ENCODE assay signal across 13 cellular contexts in genomic region chr16:89842471-89843408, GRCh38. TPM values are rescaled to one million over a fixed set of nuclear protein-coding genes. Genes with fewer than 3 reads are reported as not detected.
DNase-seq lines count a peak whose midpoint lies in the region; ATAC-seq, FAIRE-seq and TF ChIP-seq lines count a peak whose summit lies in the region.
"Had no signal": no experiment of that assay in that cellular context is flagged by ENCODE, and none has a peak within 500 bp of the region (broad histone marks: within the 10 kb centered on the region; RNA-seq: fewer than 3 reads in every experiment).

No MANE protein-coding gene starts in this region.

- H4K20me1 ChIP-seq in HepG2 (ENCODE audit: insufficient read depth, low read length) = no peaks in the 10 kb centered on the region

- H3K9me3 ChIP-seq in HepG2 (ENCODE audit: low read length) = no peaks in the 10 kb centered on the region
- no peaks in the 10 kb centered on the region for H3K9me3 ChIP-seq in right lobe of liver
- H3K9me3 ChIP-seq: adrenal gland; BLaER1 treated with 17β-estradiol and CSF1 and Interleukin-3, amounts not matched to agents 10 nM and 100 nM; lower lobe of right lung had no signal

- BruUV-seq in HepG2 (replicated peaks; lab: Mats Ljungman, UMichigan) = no TSS peak

- peak overlapping the region; percentile 80 for H3K4me2 ChIP-seq in HepG2 (ENCODE audit: low read depth, low read length)

- CTCF ChIA-PET in HepG2 (lab: Yijun Ruan, JAX; ENCODE audit: low intra/inter-chr PET ratio, low total read pairs) = no interaction called here
- CTCF ChIA-PET in RWPE1 (lab: Yijun Ruan, JAX) = interaction anchor here (1.1 kb wide), 1 partner anchor 18 kb away, joined by 6 read pairs; no protein-coding TSS in a partner anchor

- H3K79me2 ChIP-seq in HepG2 (ENCODE audit: insufficient read depth, low read length) = no peaks in the 10 kb centered on the region

- no peak for FAIRE-seq in HepG2 (lab: Jason Lieb, UNC)

- ATAC-seq in HepG2 (peak; percentile 60), right lobe of liver (no peak)
- ATAC-seq: lower lobe of right lung had no signal

- TF ChIP-seq EP300 in HepG2 (IDR thresholded peaks at IDR 0.05; ENCODE audit: low read depth in 2 of 2, low read length in 2 of 2) = no peak
- TF ChIP-seq EP300 in HepG2 (CRISPR knock-in tag; IDR thresholded peaks at IDR 0.05; ENCODE audit: borderline replicate concordance) = no peak

- no peak for TF ChIP-seq RAD21 in HepG2 (CRISPR knock-in tag; IDR thresholded peaks at IDR 0.05)

- POLR2A ChIA-PET in HepG2 (lab: Yijun Ruan, JAX) = interaction anchor here (0.5 to 3.2 kb wide), 7 partner anchors 13 to 79 kb away, joined by 3 to 14 read pairs (median 6); partner anchors contain the start of genes FANCA, TCF25 and TUBB3
- POLR2A ChIA-PET in RWPE1 (lab: Yijun Ruan, JAX; ENCODE audit: low non-redundant PET) = no interaction called here

- TF ChIP-seq POLR2A in HepG2 (IDR thresholded peaks at IDR 0.05; ENCODE audit: insufficient read depth in 1 of 2, low read depth in 2 of 2, low read length in 2 of 2) = no peak; a peak in 1 of 4 replicates
- TF ChIP-seq POLR2A in right lobe of liver (IDR thresholded peaks at IDR 0.05) = no peak

- H3K27me3 ChIP-seq in HepG2 (ENCODE audit: control insufficient read depth in 1 of 2, insufficient read depth in 2 of 2, low read length in 2 of 2) (no peaks in the 10 kb centered on the region), right lobe of liver (no peaks in the 10 kb centered on the region)
- H3K27me3 ChIP-seq: adrenal gland; BLaER1 treated with 17β-estradiol and CSF1 and Interleukin-3, amounts not matched to agents 10 nM and 100 nM had no signal

- H3K4me1 ChIP-seq in HepG2 (ENCODE audit: insufficient read depth, low read length) (peaks cover 43% of the 10 kb centered on the region), right lobe of liver (peaks cover 0 to 9% (median 0%) of the 10 kb centered on the region in 4 donors)
- H3K4me1 ChIP-seq: adrenal gland had no signal

- 27% methylated on average over 23 of the region's 26 CpGs for WGBS in HepG2 (ENCODE audit: low lambda C conversion rate)
- 88% methylated on average over 11 of the region's 26 CpGs for WGBS in right lobe of liver (ENCODE audit: insufficient coverage, low coverage, low lambda C conversion rate, missing lambda C conversion rate)

- TF ChIP-seq CTCF in HepG2 (CRISPR knock-in tag; IDR thresholded peaks at IDR 0.05) = no peak; the same call in 1 of the 2 replicates
- TF ChIP-seq CTCF in right lobe of liver (IDR thresholded peaks at IDR 0.05) = no peak
- no peak for TF ChIP-seq CTCF in RWPE1 (conservative IDR thresholded peaks at IDR 0.05; ENCODE audit: low read depth)
- TF ChIP-seq CTCF in fibroblast of villous mesenchyme (IDR thresholded peaks at IDR 0.05; ENCODE audit: insufficient read depth, low read depth, low read length) = no peak

- peaks cover 0 to 1% of the 10 kb centered on the region in 2 experiments; a peak in 2 of 5 replicates for H3K36me3 ChIP-seq in HepG2 (replicated peaks in 1 of 2; ENCODE audit: control insufficient read depth in 1 of 2, insufficient read depth in 2 of 2, low read length in 2 of 2)
- H3K36me3 ChIP-seq in right lobe of liver = no peaks in the 10 kb centered on the region
- H3K36me3 ChIP-seq: adrenal gland; BLaER1 treated with 17β-estradiol and CSF1 and Interleukin-3, amounts not matched to agents 10 nM and 100 nM; lower lobe of right lung had no signal

- DNase-seq in HepG2 (ENCODE audit: low spot score) (peak; percentile 87), right lobe of liver (no peak), RWPE1 (ENCODE audit: low spot score) (no peak), fibroblast of villous mesenchyme (ENCODE audit: low read depth) (peak; percentile 58), SK-N-DZ (ENCODE audit: low spot score) (no peak), GOT3 (lab: John Stamatoyannopoulos, UW) (no peak), NCI-H69 (lab: John Stamatoyannopoulos, UW) (no peak)
- DNase-seq in NK-92 treated with Interleukin-12 subunit alpha and Interleukin-12 subunit beta, amount 100 ng/mL, for 24 hours (lab: John Stamatoyannopoulos, UW) = no peak
- DNase-seq: adrenal gland, erythroblast, lower lobe of right lung, NCI-H2171 had no signal

- intact Hi-C loops in HepG2 (cut with micrococcal nuclease; ENCODE audit: unreplicated experiment) (no loop called here), right lobe of liver (cut with DNase I) (no loop called here)

- in situ Hi-C loops in HepG2 (cut with HindIII; ENCODE audit: extremely low pct_ligation_motif_present, low pct_unique_long_range_greater_than_20kb) = no loop called here

- H3K9ac ChIP-seq in HepG2 (ENCODE audit: insufficient read depth, low read depth, low read length) = peak overlapping the region; percentile 61
- H3K9ac ChIP-seq: BLaER1 treated with 17β-estradiol and CSF1 and Interleukin-3, amounts not matched to agents 10 nM and 100 nM had no signal

- H3K27ac ChIP-seq in HepG2 (ENCODE audit: extremely low read length, insufficient read depth, low read length) (peak overlapping the region; percentile 47), right lobe of liver (no peak overlapping the region), RWPE1 (0 out of 2 replicates have a peak overlapping the region, but pooled peaks have one; percentile 19)
- H3K27ac ChIP-seq: adrenal gland; BLaER1 treated with 17β-estradiol and CSF1 and Interleukin-3, amounts not matched to agents 10 nM and 100 nM; lower lobe of right lung had no signal

- peak overlapping the region; percentile 14 to 42 (median 16); a peak in 5 of 6 replicates for H3K4me3 ChIP-seq in HepG2 (replicated peaks in 1 of 3; ENCODE audit: insufficient read depth in 1 of 3, low read depth in 2 of 3, low read length in 3 of 3)
- no peak overlapping the region for H3K4me3 ChIP-seq in right lobe of liver
- no peak overlapping the region for H3K4me3 ChIP-seq in fibroblast of villous mesenchyme (ENCODE audit: low read depth, low read length)
- H3K4me3 ChIP-seq: adrenal gland; BLaER1 treated with 17β-estradiol and CSF1 and Interleukin-3, amounts not matched to agents 10 nM and 100 nM; lower lobe of right lung had no signal

- no peak overlapping the region for H2AFZ ChIP-seq in HepG2 (ENCODE audit: low read length)

RNA-seq across cellular contexts. Expression of gene SPIRE2, which starts 14.5 kb away (rescaled TPM):
- total RNA-seq in HepG2 (2016; rRNA removed; fragmentation: Illumina TruSeq; extraction: Trizol) (7.6 and 13.3 TPM in 2 replicates), right lobe of liver (1 to 10 TPM; 4.8 to 7.8 (median 6.1) TPM), fibroblast of villous mesenchyme (3.5 and 3.9 TPM in 2 replicates)
- 7.4 and 7.6 TPM in 2 replicates for total RNA-seq in HepG2 (2016; cell fraction: cytosol; rRNA removed; fragmentation: Illumina TruSeq; extraction: Trizol; ENCODE audit: low read depth)
- 6.9 and 15.0 TPM in 2 replicates for total RNA-seq in HepG2 (2016; cell fraction: insoluble cytoplasmic fraction; rRNA removed; fragmentation: Illumina TruSeq; extraction: Trizol)
- 13.7 and 13.8 TPM in 2 replicates for total RNA-seq in HepG2 (2016; cell fraction: membrane; rRNA removed; fragmentation: Illumina TruSeq; extraction: Trizol)
- 16.9 and 26.9 TPM in 2 replicates for total RNA-seq in HepG2 (2016; cell fraction: nucleus; rRNA removed; fragmentation: Illumina TruSeq; extraction: Trizol)
- polyA plus RNA-seq in HepG2 (2011; rRNA removed) = 37.5 and 55.7 TPM in 2 replicates
- 29.8 and 35.9 TPM in 2 replicates for polyA plus RNA-seq in HepG2 (2011; cell fraction: cytosol; rRNA removed)
- polyA plus RNA-seq in HepG2 (2011; cell fraction: nucleus; rRNA removed) = 186 and 193 TPM in 2 replicates
- 30.1 and 41.7 TPM in 2 replicates for polyA plus RNA-seq in HepG2 (2012)
- 5.5 and 5.7 TPM in 2 replicates for polyA plus RNA-seq in HepG2 (2016; cell fraction: cytosol; fragmentation: Illumina TruSeq; extraction: Trizol; ENCODE audit: low read depth)
- polyA plus RNA-seq in HepG2 (2016; cell fraction: insoluble cytoplasmic fraction; fragmentation: Illumina TruSeq; extraction: Trizol; ENCODE audit: low read depth) = 9.8 and 12.7 TPM in 2 replicates
- polyA plus RNA-seq in HepG2 (2016; cell fraction: membrane; fragmentation: Illumina TruSeq; extraction: Trizol; ENCODE audit: low read depth) = 11.2 and 11.5 TPM in 2 replicates
- polyA plus RNA-seq in HepG2 (2016; cell fraction: nucleus; fragmentation: Illumina TruSeq; extraction: Trizol; ENCODE audit: insufficient read depth, low read depth) = 72.0 and 77.2 TPM in 2 replicates
- 39.8 and 51.7 TPM in 2 replicates for polyA minus RNA-seq in HepG2 (2011; rRNA and poly(A)+ RNA removed; ENCODE audit: low replicate concordance)
- 21.2 and 22.1 TPM in 2 replicates for polyA minus RNA-seq in HepG2 (2011; cell fraction: cytosol; rRNA and poly(A)+ RNA removed)
- 47.1 and 54.0 TPM in 2 replicates for polyA minus RNA-seq in HepG2 (2011; cell fraction: nucleus; rRNA and poly(A)+ RNA removed)
- 32.1 and 39.3 TPM in 2 replicates for polyA plus RNA-seq in SK-N-DZ (2014; cell fraction: cytosol; rRNA removed)
- polyA plus RNA-seq in SK-N-DZ (2014; cell fraction: nucleus; rRNA removed) = 117 and 125 TPM in 2 replicates

RNA-seq across cellular contexts. Expression of gene FANCA, which starts 26.3 kb away (rescaled TPM):
- total RNA-seq in HepG2 (2016; rRNA removed; fragmentation: Illumina TruSeq; extraction: Trizol) = 45.7 and 106 TPM in 2 replicates
- total RNA-seq in HepG2 (2016; cell fraction: cytosol; rRNA removed; fragmentation: Illumina TruSeq; extraction: Trizol; ENCODE audit: low read depth) = 46.6 and 48.3 TPM in 2 replicates
- total RNA-seq in HepG2 (2016; cell fraction: insoluble cytoplasmic fraction; rRNA removed; fragmentation: Illumina TruSeq; extraction: Trizol) = 43.7 and 101 TPM in 2 replicates
- total RNA-seq in HepG2 (2016; cell fraction: membrane; rRNA removed; fragmentation: Illumina TruSeq; extraction: Trizol) = 27.1 and 30.3 TPM in 2 replicates
- 179 and 193 TPM in 2 replicates for total RNA-seq in HepG2 (2016; cell fraction: nucleus; rRNA removed; fragmentation: Illumina TruSeq; extraction: Trizol)
- 77.9 and 88.0 TPM in 2 replicates for polyA plus RNA-seq in HepG2 (2011; rRNA removed)
- 20.9 and 33.5 TPM in 2 replicates for polyA plus RNA-seq in HepG2 (2011; cell fraction: cytosol; rRNA removed)
- polyA plus RNA-seq in HepG2 (2011; cell fraction: nucleus; rRNA removed) = 552 and 945 TPM in 2 replicates
- 51.2 and 57.6 TPM in 2 replicates for polyA plus RNA-seq in HepG2 (2012)
- polyA plus RNA-seq in HepG2 (2016; cell fraction: cytosol; fragmentation: Illumina TruSeq; extraction: Trizol; ENCODE audit: low read depth) = 6.7 and 7.8 TPM in 2 replicates
- 40.2 and 46.3 TPM in 2 replicates for polyA plus RNA-seq in HepG2 (2016; cell fraction: insoluble cytoplasmic fraction; fragmentation: Illumina TruSeq; extraction: Trizol; ENCODE audit: low read depth)
- 13.5 and 16.8 TPM in 2 replicates for polyA plus RNA-seq in HepG2 (2016; cell fraction: membrane; fragmentation: Illumina TruSeq; extraction: Trizol; ENCODE audit: low read depth)
- 471 and 532 TPM in 2 replicates for polyA plus RNA-seq in HepG2 (2016; cell fraction: nucleus; fragmentation: Illumina TruSeq; extraction: Trizol; ENCODE audit: insufficient read depth, low read depth)
- polyA minus RNA-seq in HepG2 (2011; rRNA and poly(A)+ RNA removed; ENCODE audit: low replicate concordance) = 118 and 216 TPM in 2 replicates
- 14.8 and 19.6 TPM in 2 replicates for polyA minus RNA-seq in HepG2 (2011; cell fraction: cytosol; rRNA and poly(A)+ RNA removed)
- polyA minus RNA-seq in HepG2 (2011; cell fraction: nucleus; rRNA and poly(A)+ RNA removed) = 151 and 196 TPM in 2 replicates
- 10 to 100 TPM in 1 of 6 experiments, 1 to 10 TPM in 5; 4.5 to 12.7 (median 8.3) TPM for total RNA-seq in right lobe of liver
- 21.9 and 22.0 TPM in 2 replicates for total RNA-seq in fibroblast of villous mesenchyme
- 104 and 130 TPM in 2 replicates for polyA plus RNA-seq in SK-N-DZ (2014; cell fraction: cytosol; rRNA removed)
- polyA plus RNA-seq in SK-N-DZ (2014; cell fraction: nucleus; rRNA removed) = 682 and 973 TPM in 2 replicates

RNA-seq across cellular contexts. Expression of gene TCF25, which starts 30.7 kb away (rescaled TPM):
- 98.4 and 138 TPM in 2 replicates for total RNA-seq in HepG2 (2016; rRNA removed; fragmentation: Illumina TruSeq; extraction: Trizol)
- 70.6 and 87.2 TPM in 2 replicates for total RNA-seq in HepG2 (2016; cell fraction: cytosol; rRNA removed; fragmentation: Illumina TruSeq; extraction: Trizol; ENCODE audit: low read depth)
- total RNA-seq in HepG2 (2016; cell fraction: insoluble cytoplasmic fraction; rRNA removed; fragmentation: Illumina TruSeq; extraction: Trizol) = 75.7 and 144 TPM in 2 replicates
- 50.6 and 58.6 TPM in 2 replicates for total RNA-seq in HepG2 (2016; cell fraction: membrane; rRNA removed; fragmentation: Illumina TruSeq; extraction: Trizol)
- 110 and 124 TPM in 2 replicates for total RNA-seq in HepG2 (2016; cell fraction: nucleus; rRNA removed; fragmentation: Illumina TruSeq; extraction: Trizol)
- polyA plus RNA-seq in HepG2 (2011; rRNA removed) = 206 and 274 TPM in 2 replicates
- polyA plus RNA-seq in HepG2 (2011; cell fraction: cytosol; rRNA removed) = 65.2 and 80.6 TPM in 2 replicates
- polyA plus RNA-seq in HepG2 (2011; cell fraction: nucleus; rRNA removed) = 1,625 and 1,754 TPM in 2 replicates
- 188 and 209 TPM in 2 replicates for polyA plus RNA-seq in HepG2 (2012)
- 17.8 and 22.1 TPM in 2 replicates for polyA plus RNA-seq in HepG2 (2016; cell fraction: cytosol; fragmentation: Illumina TruSeq; extraction: Trizol; ENCODE audit: low read depth)
- polyA plus RNA-seq in HepG2 (2016; cell fraction: insoluble cytoplasmic fraction; fragmentation: Illumina TruSeq; extraction: Trizol; ENCODE audit: low read depth) = 69.5 and 77.6 TPM in 2 replicates
- 24.7 and 32.6 TPM in 2 replicates for polyA plus RNA-seq in HepG2 (2016; cell fraction: membrane; fragmentation: Illumina TruSeq; extraction: Trizol; ENCODE audit: low read depth)
- polyA plus RNA-seq in HepG2 (2016; cell fraction: nucleus; fragmentation: Illumina TruSeq; extraction: Trizol; ENCODE audit: insufficient read depth, low read depth) = 312 and 330 TPM in 2 replicates
- 107 and 121 TPM in 2 replicates for polyA minus RNA-seq in HepG2 (2011; rRNA and poly(A)+ RNA removed; ENCODE audit: low replicate concordance)
- polyA minus RNA-seq in HepG2 (2011; cell fraction: cytosol; rRNA and poly(A)+ RNA removed) = 35.2 and 43.3 TPM in 2 replicates
- 166 and 179 TPM in 2 replicates for polyA minus RNA-seq in HepG2 (2011; cell fraction: nucleus; rRNA and poly(A)+ RNA removed)
- 10 to 100 TPM; 66.6 to 91.6 (median 77.9) TPM for total RNA-seq in right lobe of liver
- 188 and 270 TPM in 2 replicates for total RNA-seq in fibroblast of villous mesenchyme
- polyA plus RNA-seq in SK-N-DZ (2014; cell fraction: cytosol; rRNA removed) = 135 and 156 TPM in 2 replicates
- polyA plus RNA-seq in SK-N-DZ (2014; cell fraction: nucleus; rRNA removed) = 277 and 365 TPM in 2 replicates

Comparison
In these comparisons a context has a peak if more than half of its experiments do, and no peak if none do; other contexts are left out.
1. DNase-seq: peak in HepG2 (single experiment) and fibroblast of villous mesenchyme (single experiment); none in right lobe of liver (0 of 3), RWPE1 (single experiment), SK-N-DZ (single experiment), GOT3 (single experiment), NCI-H69 (single experiment) and NK-92 treated with Interleukin-12 subunit alpha and Interleukin-12 subunit beta, amount 100 ng/mL, for 24 hours (single experiment).
2. H3K27ac ChIP-seq: peak in HepG2 (single experiment) and RWPE1 (single experiment); none in right lobe of liver (0 of 3).
3. H3K4me3 ChIP-seq: peak in HepG2 (3 of 3); none in right lobe of liver (0 of 3) and fibroblast of villous mesenchyme (single experiment).